Comparison of ENCODE assay signal across 11 cellular contexts in the genomic region with DNA sequence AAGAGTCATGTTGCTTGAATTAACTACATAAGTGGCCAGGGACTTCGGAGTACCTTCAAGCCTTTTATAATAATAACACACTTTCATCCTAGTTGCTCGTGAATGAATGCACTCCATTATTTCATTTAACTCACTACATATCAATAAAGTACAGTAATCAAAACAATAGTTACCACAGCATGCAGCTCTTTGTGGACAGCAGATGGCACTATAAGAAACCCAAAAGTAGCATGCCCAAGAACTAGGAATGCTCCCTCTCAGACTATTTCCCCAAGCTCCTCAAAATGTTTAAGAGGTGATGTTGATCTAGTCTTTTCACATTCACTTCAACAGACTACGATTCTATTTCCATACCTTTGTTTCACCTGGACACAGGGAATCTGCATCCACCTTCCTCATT.
DNase-seq lines count a peak whose midpoint lies in the region; ATAC-seq and TF ChIP-seq lines count a peak whose summit lies in the region.
"Had no signal": no experiment of that assay in that cellular context is flagged by ENCODE, and none has a peak within 500 bp of the region (broad histone marks: within the 10 kb centered on the region; RNA-seq: fewer than 3 reads in every experiment).

No MANE protein-coding gene starts in this region.

- no peak for ATAC-seq in HG02970 (IDR thresholded peaks at IDR 0.05; ENCODE audit: low FRiP score, unreplicated experiment)
- no peak for ATAC-seq in GM18873 (IDR thresholded peaks at IDR 0.05; ENCODE audit: low FRiP score, unreplicated experiment)
- ATAC-seq: stimulated activated naive CD8-positive, alpha-beta T cell treated with anti-CD3 and anti-CD28 coated beads, Interleukin-15, amount 100 ng/mL, for 72 hours had no signal

- TF ChIP-seq CTCF in epithelial cell of proximal tubule (conservative IDR thresholded peaks at IDR 0.05; ENCODE audit: low read depth, low read length) = peak; percentile 47

- no peak overlapping the region for H3K4me3 ChIP-seq in epithelial cell of proximal tubule (ENCODE audit: low read depth, low read length)
- H3K4me3 ChIP-seq: lung had no signal

- DNase-seq in ELR (ENCODE audit: low read depth) (peak; percentile 0), NCI-H460 (ENCODE audit: extremely low read depth, low read depth) (peak; percentile 2), epithelial cell of proximal tubule (ENCODE audit: low read depth) (no peak), pons (ENCODE audit: low spot score) (peak; percentile 3), retina (no peak), HPDE6-E6E7 (ENCODE audit: extremely low spot score) (no peak)
- DNase-seq: NCI-H345; stimulated activated naive CD8-positive, alpha-beta T cell treated with anti-CD3 and anti-CD28 coated beads, Interleukin-15, amount 100 ng/mL, for 72 hours had no signal

Comparison
In these comparisons a context has a peak if more than half of its experiments do, and no peak if none do; other contexts are left out.
1. DNase-seq: peak in ELR (single experiment), NCI-H460 (single experiment) and pons (single experiment); none in epithelial cell of proximal tubule (single experiment), retina (single experiment) and HPDE6-E6E7 (single experiment).